ENCODE assay signal across 20 cellular contexts in the genomic region with DNA sequence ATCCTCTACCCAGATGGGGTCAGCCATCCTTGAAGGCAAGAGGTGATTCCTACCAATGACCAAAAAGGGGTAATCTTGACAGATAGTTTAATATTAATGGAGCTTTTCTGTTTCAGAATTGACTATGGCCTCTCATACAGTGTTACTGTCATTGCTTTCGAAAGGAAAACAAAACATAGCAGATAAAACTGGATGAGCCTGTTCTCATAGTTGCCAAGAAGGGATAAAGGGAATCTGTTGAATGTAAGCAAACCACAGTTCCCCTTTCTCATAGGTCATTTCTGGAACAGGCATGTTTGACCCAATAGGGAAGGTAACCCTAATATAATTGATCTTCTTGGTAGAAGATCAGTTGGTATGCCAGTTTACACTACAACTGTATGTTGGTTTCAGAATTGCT. TPM values are rescaled to one million over a fixed set of nuclear protein-coding genes. Genes with fewer than 3 reads are reported as not detected.
DNase-seq lines count a peak whose midpoint lies in the region; ATAC-seq and TF ChIP-seq lines count a peak whose summit lies in the region.
"Had no signal": no experiment of that assay in that cellular context is flagged by ENCODE, and none has a peak within 500 bp of the region (broad histone marks: within the 10 kb centered on the region; RNA-seq: fewer than 3 reads in every experiment).

No MANE protein-coding gene starts in this region.

- no TSS peak for BruUV-seq in PC-9 (replicated peaks; lab: Mats Ljungman, UMichigan)

- no peak overlapping the region for H2AFZ ChIP-seq in PC-9

- H3K4me1 ChIP-seq in PC-9 (replicated peaks; ENCODE audit: insufficient read depth) (peaks cover 23% of the 10 kb centered on the region), lower lobe of right lung (no peaks in the 10 kb centered on the region), left ventricle myocardium inferior (peaks cover 12% of the 10 kb centered on the region)

- H3F3A ChIP-seq in PC-9 (ENCODE audit: insufficient read depth, low read depth), result peaks cover 26% of the 10 kb centered on the region

- peak overlapping the region; percentile 96 for H3K27ac ChIP-seq in 22Rv1
- H3K27ac ChIP-seq in PC-9, result peak overlapping the region; percentile 90
- H3K27ac ChIP-seq in lower lobe of right lung, result no peak overlapping the region
- no peak overlapping the region for H3K27ac ChIP-seq in left ventricle myocardium inferior (replicated peaks)
- H3K27ac ChIP-seq: C4-2B had no signal

- peaks cover 53% of the 10 kb centered on the region for H3K79me2 ChIP-seq in PC-9 (ENCODE audit: low read depth)

- no peaks in the 10 kb centered on the region for H3K9me2 ChIP-seq in PC-9 (ENCODE audit: insufficient read depth)

- H3K36me3 ChIP-seq in PC-9 (ENCODE audit: low read depth), result peaks cover 22% of the 10 kb centered on the region
- H3K36me3 ChIP-seq in lower lobe of right lung, result no peaks in the 10 kb centered on the region
- no peaks in the 10 kb centered on the region for H3K36me3 ChIP-seq in left ventricle myocardium inferior
- H3K36me3 ChIP-seq: Peyer's patch had no signal

- DNase-seq in PC-9, result peak; percentile 1 to 85
- DNase-seq in dedifferentiated amniotic fluid mesenchymal stem cell (ENCODE audit: extremely low spot score), result peak; percentile 20
- no peak for DNase-seq in lower lobe of right lung
- DNase-seq in GDM1 (lab: John Stamatoyannopoulos, UW), result no peak
- DNase-seq in left ventricle myocardium inferior, result no peak
- no peak for DNase-seq in stimulated activated CD4-positive, alpha-beta T cell treated with anti-CD3 and anti-CD28 coated beads, Interleukin-4, amount 100 ng/mL, for 1 hour
- DNase-seq: activated CD8-positive, alpha-beta memory T cell treated with anti-CD3 and anti-CD28 coated beads, Interleukin-2, amount 50 U/mL, for 4 hours; activated naive CD4-positive, alpha-beta T cell; amygdala; central memory CD4-positive, alpha-beta T cell; DMS 273 treated with DMSO at 0.1 percent for 48 hours; GF-D8; left cardiac atrium; NCI-H146; Peyer's patch had no signal

- intact Hi-C loops in PC-9 (cut with micrococcal nuclease; ENCODE audit: unreplicated experiment), result loop anchor here (10.0 kb wide), 2 partner anchors 155 kb away; no protein-coding TSS in a partner anchor
- intact Hi-C loops in lower lobe of right lung (cut with DNase I), result no loop called here
- intact Hi-C loops in left ventricle myocardium inferior (cut with micrococcal nuclease), result no loop called here

- no peaks in the 10 kb centered on the region for H4K20me1 ChIP-seq in PC-9 (ENCODE audit: insufficient read depth)

- H3K9me3 ChIP-seq in PC-9 (ENCODE audit: insufficient read depth, low read depth) (peaks cover 13% of the 10 kb centered on the region; the same call in 1 of the 2 replicates), lower lobe of right lung (no peaks in the 10 kb centered on the region), left ventricle myocardium inferior (replicated peaks) (no peaks in the 10 kb centered on the region)
- H3K9me3 ChIP-seq: Peyer's patch had no signal

- peak overlapping the region; percentile 92 for H3K4me2 ChIP-seq in PC-9

- POLR2A ChIA-PET in PC-9 (lab: Charles Lee; ENCODE audit: unreplicated experiment), result no interaction called here

- H3K27me3 ChIP-seq in PC-9 (ENCODE audit: insufficient read depth, low read depth), result no peaks in the 10 kb centered on the region
- H3K27me3 ChIP-seq in lower lobe of right lung (ENCODE audit: low read depth), result no peaks in the 10 kb centered on the region
- H3K27me3 ChIP-seq in left ventricle myocardium inferior (ENCODE audit: low read depth), result peaks cover 33% of the 10 kb centered on the region
- H3K27me3 ChIP-seq: Peyer's patch had no signal

- no peak for TF ChIP-seq CTCF in 22Rv1 (IDR thresholded peaks at IDR 0.05)
- TF ChIP-seq CTCF in PC-9 (conservative IDR thresholded peaks at IDR 0.05), result no peak
- TF ChIP-seq CTCF in lower lobe of right lung (IDR thresholded peaks at IDR 0.05), result no peak
- no peak for TF ChIP-seq CTCF in left ventricle myocardium inferior (IDR thresholded peaks at IDR 0.05; ENCODE audit: borderline replicate concordance)

- ATAC-seq in lower lobe of right lung (no peak), GM19395 (IDR thresholded peaks at IDR 0.05; ENCODE audit: unreplicated experiment) (no peak)
- ATAC-seq: HepG2, left cardiac atrium had no signal

- H3K4me3 ChIP-seq in PC-9 (peak overlapping the region; percentile 95), lower lobe of right lung (peak overlapping the region; percentile 59), left ventricle myocardium inferior (no peak overlapping the region)

- CTCF ChIA-PET in PC-9 (lab: Charles Lee), result no interaction called here

RNA-seq across cellular contexts. Expression of a gene that starts 1.6 kb away (rescaled TPM):
- 9.9 and 12.7 TPM in 2 replicates for total RNA-seq in PC-9 (2021)
- 20.1 TPM for total RNA-seq in lower lobe of right lung
- 0.16 TPM for total RNA-seq in left ventricle myocardium inferior
- total RNA-seq: A673, HepG2 had no signal

Comparison
In these comparisons a context has a peak if more than half of its experiments do, and no peak if none do; other contexts are left out.
1. H3K27ac ChIP-seq: peak in 22Rv1 (single experiment) and PC-9 (single experiment); none in lower lobe of right lung (single experiment) and left ventricle myocardium inferior (single experiment).
2. DNase-seq: peak in PC-9 (2 of 2) and dedifferentiated amniotic fluid mesenchymal stem cell (single experiment); none in lower lobe of right lung (single experiment), GDM1 (single experiment), left ventricle myocardium inferior (single experiment) and stimulated activated CD4-positive, alpha-beta T cell treated with anti-CD3 and anti-CD28 coated beads, Interleukin-4, amount 100 ng/mL, for 1 hour (single experiment).